8 cellular contexts compared by ENCODE assay signal in the genomic region with DNA sequence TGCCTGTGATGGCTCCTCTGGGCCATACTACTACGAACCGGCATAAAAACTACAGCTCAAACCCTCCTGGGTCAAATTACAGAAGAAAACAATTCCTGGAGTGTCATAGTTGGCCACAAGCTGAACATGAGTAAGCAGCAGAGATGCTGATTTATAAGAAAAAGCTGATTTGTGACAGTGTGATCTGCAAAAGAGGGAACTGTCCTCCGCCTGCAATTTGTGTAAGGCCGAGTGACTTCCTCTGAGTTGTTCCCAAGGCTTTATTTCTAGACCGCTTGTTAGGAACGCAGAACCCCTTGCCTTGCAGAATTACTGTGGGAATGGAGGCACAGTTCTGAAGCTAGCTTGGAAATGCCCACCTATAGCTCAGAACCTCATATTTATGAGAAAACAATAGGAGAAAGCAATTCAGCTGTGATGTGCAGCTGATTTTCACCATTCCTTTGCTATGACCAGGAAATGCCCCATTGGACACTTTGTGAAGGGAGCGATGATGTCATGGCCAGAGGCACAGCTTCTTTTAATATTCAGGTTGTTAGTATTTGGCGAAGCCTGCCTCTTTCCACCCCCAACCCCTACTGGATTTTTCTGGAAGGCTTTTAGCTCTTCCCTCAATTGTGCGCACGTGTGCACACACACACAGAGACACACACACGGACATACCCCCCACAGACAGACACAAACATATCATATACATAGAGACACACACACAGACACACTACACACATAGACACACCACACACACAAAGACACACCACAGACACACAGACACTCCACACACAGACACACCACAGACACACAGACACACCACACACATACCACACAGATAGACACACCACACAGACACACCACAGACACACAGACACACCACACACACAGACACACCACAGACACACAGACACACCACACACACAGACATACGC. TPM values are rescaled to one million over a fixed set of nuclear protein-coding genes. Genes with fewer than 3 reads are reported as not detected.
A peak's percentile ranks its signal among the peaks of the same experiment; 100 is the strongest.
DNase-seq lines count a peak whose midpoint lies in the region; ATAC-seq and TF ChIP-seq lines count a peak whose summit lies in the region.

No MANE protein-coding gene starts in this region.

- ATAC-seq in activated naive CD8-positive, alpha-beta T cell treated with anti-CD3 and anti-CD28 coated beads, Interleukin-2, amount 50 U/mL, for 24 hours, result no peak
- ATAC-seq in left lung (peak; percentile 53), HG03039 (IDR thresholded peaks at IDR 0.05; ENCODE audit: unreplicated experiment) (no peak)

- DNase-seq in ACHN (peak; percentile 86), HS-5 (ENCODE audit: low read depth) (peak; percentile 93), left lung (no peak), NCI-H1436 treated with DMSO at 0.1 percent for 48 hours (lab: John Stamatoyannopoulos, UW) (no peak), progenitor cell of endocrine pancreas (ENCODE audit: low spot score, unreplicated experiment) (no peak), head of caudate nucleus (no peak)
- no peak for DNase-seq in activated naive CD8-positive, alpha-beta T cell treated with anti-CD3 and anti-CD28 coated beads, Interleukin-2, amount 50 U/mL, for 24 hours

- no peaks in the 10 kb centered on the region for H3K36me3 ChIP-seq in left lung

- in situ Hi-C loops in ACHN (cut with HindIII; ENCODE audit: low pct_ligation_motif_present, low pct_unique_long_range_greater_than_20kb, low sequenced_read_pairs), result no loop called here

- H3K9me3 Mint-ChIP-seq in activated naive CD8-positive, alpha-beta T cell treated with anti-CD3 and anti-CD28 coated beads, Interleukin-2, amount 50 U/mL, for 24 hours, result no peaks in the 10 kb centered on the region
- no peaks in the 10 kb centered on the region for H3K9me3 Mint-ChIP-seq in progenitor cell of endocrine pancreas (ENCODE audit: low read depth)

- H3K27ac Mint-ChIP-seq in activated naive CD8-positive, alpha-beta T cell treated with anti-CD3 and anti-CD28 coated beads, Interleukin-2, amount 50 U/mL, for 24 hours, result peak overlapping the region; percentile 17
- H3K27ac Mint-ChIP-seq in progenitor cell of endocrine pancreas, result no peak overlapping the region

- peaks cover 92% of the 10 kb centered on the region for H3K4me1 Mint-ChIP-seq in activated naive CD8-positive, alpha-beta T cell treated with anti-CD3 and anti-CD28 coated beads, Interleukin-2, amount 50 U/mL, for 24 hours
- peaks cover 19% of the 10 kb centered on the region for H3K4me1 Mint-ChIP-seq in progenitor cell of endocrine pancreas (ENCODE audit: low read depth)

- H3K27me3 ChIP-seq in left lung, result no peaks in the 10 kb centered on the region

- no peak overlapping the region for H3K4me3 ChIP-seq in left lung

- peak overlapping the region; percentile 68 to 81 for H3K27ac ChIP-seq in left lung

- H3K4me1 ChIP-seq in left lung, result peaks cover 7 to 68% of the 10 kb centered on the region in 2 donors

- H3K4me3 Mint-ChIP-seq in activated naive CD8-positive, alpha-beta T cell treated with anti-CD3 and anti-CD28 coated beads, Interleukin-2, amount 50 U/mL, for 24 hours, result no peak overlapping the region
- no peak overlapping the region for H3K4me3 Mint-ChIP-seq in progenitor cell of endocrine pancreas (ENCODE audit: low read depth)

- no peaks in the 10 kb centered on the region for H3K9me3 ChIP-seq in left lung

- no peaks in the 10 kb centered on the region for H3K27me3 Mint-ChIP-seq in activated naive CD8-positive, alpha-beta T cell treated with anti-CD3 and anti-CD28 coated beads, Interleukin-2, amount 50 U/mL, for 24 hours
- H3K27me3 Mint-ChIP-seq in progenitor cell of endocrine pancreas, result peaks cover 42% of the 10 kb centered on the region

- H3K36me3 Mint-ChIP-seq in activated naive CD8-positive, alpha-beta T cell treated with anti-CD3 and anti-CD28 coated beads, Interleukin-2, amount 50 U/mL, for 24 hours (ENCODE audit: low read depth), result no peaks in the 10 kb centered on the region
- H3K36me3 Mint-ChIP-seq in progenitor cell of endocrine pancreas (ENCODE audit: insufficient read depth), result no peaks in the 10 kb centered on the region

- intact Hi-C loops in left lung (cut with DNase I), result no loop called here
- intact Hi-C loops in head of caudate nucleus (cut with DNase I), result no loop called here

- TF ChIP-seq CTCF in left lung (IDR thresholded peaks at IDR 0.05) (no peak), progenitor cell of endocrine pancreas (IDR thresholded peaks at IDR 0.05; ENCODE audit: unreplicated experiment) (no peak)

RNA-seq across cellular contexts. Expression of a gene that starts 47.6 kb away (rescaled TPM):
- total RNA-seq in left lung (10 to 100 TPM; 16.1 to 26.6 TPM), progenitor cell of endocrine pancreas (1.7 and 2.3 TPM in 2 replicates)

Comparison
In these comparisons a context has a peak if more than half of its experiments do, and no peak if none do; other contexts are left out.
1. DNase-seq: peak in ACHN (single experiment) and HS-5 (single experiment); none in activated naive CD8-positive, alpha-beta T cell treated with anti-CD3 and anti-CD28 coated beads, Interleukin-2, amount 50 U/mL, for 24 hours (single experiment), left lung (0 of 2), NCI-H1436 treated with DMSO at 0.1 percent for 48 hours (single experiment), progenitor cell of endocrine pancreas (single experiment) and head of caudate nucleus (0 of 42).